ENCODE assay signal across 10 cellular contexts in genomic region chr3:152222327-152222726, GRCh38. TPM values are rescaled to one million over a fixed set of nuclear protein-coding genes. Genes with fewer than 3 reads are reported as not detected.
A peak's percentile ranks its signal among the peaks of the same experiment; 100 is the strongest.
DNase-seq lines count a peak whose midpoint lies in the region; ATAC-seq and TF ChIP-seq lines count a peak whose summit lies in the region.
"Had no signal": no experiment of that assay in that cellular context is flagged by ENCODE, and none has a peak within 500 bp of the region (broad histone marks: within the 10 kb centered on the region; RNA-seq: fewer than 3 reads in every experiment).

No MANE protein-coding gene starts in this region.

- ATAC-seq in GM23338: no peak

- H3K27me3 ChIP-seq in DOHH2 (ENCODE audit: control insufficient read depth, low read length) (no peaks in the 10 kb centered on the region), parathyroid adenoma (ENCODE audit: control insufficient read depth, insufficient read depth, low read length) (no peaks in the 10 kb centered on the region), GM23338 (ENCODE audit: insufficient read depth) (no peaks in the 10 kb centered on the region)

- H3K9me2 ChIP-seq in DOHH2 (replicated peaks; ENCODE audit: control insufficient read depth, low read length) (no peaks in the 10 kb centered on the region), GM23338 (ENCODE audit: insufficient read depth) (no peaks in the 10 kb centered on the region)

- H3K4me3 Mint-ChIP-seq in GM23338: no peak overlapping the region

- H3K27me3 Mint-ChIP-seq in GM23338 (ENCODE audit: insufficient read depth, low read depth, poor library complexity): no peaks in the 10 kb centered on the region

- H3K4me1 Mint-ChIP-seq in GM23338: no peaks in the 10 kb centered on the region

- peaks cover 7% of the 10 kb centered on the region for H3K9me3 Mint-ChIP-seq in GM23338

- peaks cover 7% of the 10 kb centered on the region for H3K36me3 Mint-ChIP-seq in GM23338 (ENCODE audit: low read depth)

- TF ChIP-seq CTCF in DOHH2 (IDR thresholded peaks at IDR 0.05; ENCODE audit: low read depth, low read length, poor library complexity, severe bottlenecking): no peak
- no peak for TF ChIP-seq CTCF in parathyroid adenoma (IDR thresholded peaks at IDR 0.05)
- TF ChIP-seq CTCF in GM23338 (conservative IDR thresholded peaks at IDR 0.05; ENCODE audit: low read depth in 2 of 2): no peak

- H3K79me2 ChIP-seq in DOHH2 (ENCODE audit: control insufficient read depth, low read length) (no peaks in the 10 kb centered on the region), parathyroid adenoma (no peaks in the 10 kb centered on the region), GM23338 (replicated peaks; ENCODE audit: insufficient read depth) (no peaks in the 10 kb centered on the region)

- H3K27ac ChIP-seq in DOHH2 (ENCODE audit: low read depth, low read length): no peak overlapping the region
- peak overlapping the region; percentile 6 for H3K27ac ChIP-seq in caudate nucleus (ENCODE audit: low read depth, low read length)
- peak overlapping the region; percentile 61 for H3K27ac ChIP-seq in parathyroid adenoma
- H3K27ac ChIP-seq in GM23338 (ENCODE audit: low read depth): no peak overlapping the region
- H3K27ac ChIP-seq: KMS-11 had no signal

- peak overlapping the region; percentile 22 for H3K4me2 ChIP-seq in DOHH2 (ENCODE audit: low read length)
- H3K4me2 ChIP-seq in parathyroid adenoma (ENCODE audit: low read length): no peak overlapping the region
- no peak overlapping the region for H3K4me2 ChIP-seq in GM23338
- H3K4me2 ChIP-seq: KMS-11 had no signal

- no peak overlapping the region for H3K27ac Mint-ChIP-seq in GM23338

- H4K20me1 ChIP-seq in DOHH2 (ENCODE audit: control insufficient read depth, insufficient read depth, low read depth, low read length) (no peaks in the 10 kb centered on the region), GM23338 (replicated peaks; ENCODE audit: insufficient read depth) (no peaks in the 10 kb centered on the region)

- no peaks in the 10 kb centered on the region for H3K36me3 ChIP-seq in DOHH2 (ENCODE audit: control insufficient read depth, low read length)
- no peaks in the 10 kb centered on the region for H3K36me3 ChIP-seq in parathyroid adenoma (ENCODE audit: control insufficient read depth, insufficient read depth, low read length)
- no peaks in the 10 kb centered on the region for H3K36me3 ChIP-seq in GM23338 (ENCODE audit: insufficient read depth)

- H3K9ac ChIP-seq in parathyroid adenoma: no peak overlapping the region
- H3K9ac ChIP-seq: KMS-11 had no signal

- H3K4me1 ChIP-seq in DOHH2 (ENCODE audit: control insufficient read depth, low read length) (peaks cover 50% of the 10 kb centered on the region), parathyroid adenoma (no peaks in the 10 kb centered on the region), GM23338 (ENCODE audit: insufficient read depth) (no peaks in the 10 kb centered on the region)

- H3K9me3 ChIP-seq in DOHH2 (ENCODE audit: control insufficient read depth, insufficient read depth, low read length): no peaks in the 10 kb centered on the region
- H3K9me3 ChIP-seq in parathyroid adenoma (ENCODE audit: control insufficient read depth, low read length): no peaks in the 10 kb centered on the region

- H3K4me3 ChIP-seq in DOHH2 (ENCODE audit: low read length): no peak overlapping the region
- H3K4me3 ChIP-seq in parathyroid adenoma (ENCODE audit: low read depth, low read length): no peak overlapping the region
- no peak overlapping the region for H3K4me3 ChIP-seq in GM23338

- peak overlapping the region; percentile 18 for H2AFZ ChIP-seq in parathyroid adenoma
- no peak overlapping the region for H2AFZ ChIP-seq in GM23338

- peaks cover 8% of the 10 kb centered on the region; the same call in 1 of the 2 replicates for H3F3A ChIP-seq in DOHH2 (ENCODE audit: control insufficient read depth, insufficient read depth)
- H3F3A ChIP-seq in GM23338 (replicated peaks; ENCODE audit: low read depth): no peaks in the 10 kb centered on the region

- DNase-seq in HS-5 (ENCODE audit: low read depth) (peak; percentile 35), caudate nucleus (lab: John Stamatoyannopoulos, UW) (peak in 2 of 61 donors; percentile 11 to 13), COR-L47 (lab: John Stamatoyannopoulos, UW) (no peak), occipital lobe (lab: John Stamatoyannopoulos, UW) (no peak), NOMO-1 (lab: John Stamatoyannopoulos, UW; ENCODE audit: unreplicated experiment in 2 of 2) (no peak), GM23338 (ENCODE audit: low spot score) (no peak)
- DNase-seq: head of caudate nucleus had no signal

TF ChIP-seq in GM23338, 12 proteins besides CTCF, POLR2A, EP300 and RAD21:
- TF ChIP-seq POLR2AphosphoS5 (IDR thresholded peaks at IDR 0.05; ENCODE audit: low read depth): no peak
- TF ChIP-seq ZNF114 (CRISPR knock-in tag; IDR thresholded peaks at IDR 0.05): no peak

RNA-seq across cellular contexts. Expression of gene MBNL1, which starts 46.4 kb away (rescaled TPM):
- total RNA-seq in occipital lobe: 68.5 TPM
- 15.7 and 23.2 TPM in 2 replicates for total RNA-seq in GM23338 (2014; rRNA removed; shearing (Covaris generic))
- 8.4 and 9.4 TPM in 2 replicates for polyA plus RNA-seq in GM23338 (2016; fragmentation: Nextera tagmentation; extraction: Ambion mirVana)

Comparison
In these comparisons a context has a peak if more than half of its experiments do, and no peak if none do; other contexts are left out.
1. H3K27ac ChIP-seq: peak in caudate nucleus (single experiment) and parathyroid adenoma (single experiment); none in DOHH2 (single experiment) and GM23338 (single experiment).